32 cellular contexts compared by ENCODE assay signal in genomic region chr9:20054734-20055133, GRCh38.
"Had no signal": no experiment of that assay in that cellular context is flagged by ENCODE, and none has a peak within 500 bp of the region (broad histone marks: within the 10 kb centered on the region; RNA-seq: fewer than 3 reads in every experiment).

No MANE protein-coding gene starts in this region.

- H3K27ac Mint-ChIP-seq: activated CD4-positive, alpha-beta memory T cell treated with anti-CD3 and anti-CD28 coated beads for 36 hours; activated CD4-positive, alpha-beta T cell treated with anti-CD3 and anti-CD28 coated beads for 36 hours; activated CD4-positive, alpha-beta T cell treated with anti-CD3 and anti-CD28 coated beads, Interleukin-2, amount 10 ng/mL, durations not matched to agents 24 days and 14 days; activated CD8-positive, alpha-beta memory T cell treated with anti-CD3 and anti-CD28 coated beads, Interleukin-2, amount 10 ng/mL, durations not matched to agents 7 days and 5 days; activated CD8-positive, alpha-beta T cell treated with anti-CD3 and anti-CD28 coated beads, Interleukin-2, amount 10 ng/mL, durations not matched to agents 7 days and 5 days; activated naive CD8-positive, alpha-beta T cell; activated T-cell treated with anti-CD3 and anti-CD28 coated beads, Interleukin-2, amount 50 U/mL, for 72 hours; effector memory CD8-positive, alpha-beta T cell had no signal

- H3K27ac ChIP-seq: brain microvascular endothelial cell, esophagus muscularis mucosa, foreskin keratinocyte, gastrocnemius medialis, heart left ventricle had no signal

- H3K4me3 Mint-ChIP-seq: activated CD4-positive, alpha-beta memory T cell treated with anti-CD3 and anti-CD28 coated beads for 36 hours; activated CD4-positive, alpha-beta T cell treated with anti-CD3 and anti-CD28 coated beads for 36 hours; activated CD4-positive, alpha-beta T cell treated with anti-CD3 and anti-CD28 coated beads, Interleukin-2, amount 10 ng/mL, durations not matched to agents 24 days and 14 days; activated CD8-positive, alpha-beta memory T cell treated with anti-CD3 and anti-CD28 coated beads, Interleukin-2, amount 10 ng/mL, durations not matched to agents 7 days and 5 days; activated CD8-positive, alpha-beta T cell treated with anti-CD3 and anti-CD28 coated beads, Interleukin-2, amount 10 ng/mL, durations not matched to agents 7 days and 5 days; activated naive CD8-positive, alpha-beta T cell; activated T-cell treated with anti-CD3 and anti-CD28 coated beads, Interleukin-2, amount 50 U/mL, for 72 hours; central memory CD8-positive, alpha-beta T cell; effector memory CD8-positive, alpha-beta T cell had no signal

- H3K4me3 ChIP-seq: esophagus muscularis mucosa, gastrocnemius medialis, heart left ventricle had no signal

- H3K36me3 ChIP-seq: brain microvascular endothelial cell, esophagus muscularis mucosa, gastrocnemius medialis, heart left ventricle had no signal

- ATAC-seq: activated CD4-positive, alpha-beta T cell treated with anti-CD3 and anti-CD28 coated beads for 36 hours; activated CD8-positive, alpha-beta memory T cell treated with anti-CD3 and anti-CD28 coated beads, Interleukin-2, amount 10 ng/mL, durations not matched to agents 7 days and 5 days; activated CD8-positive, alpha-beta T cell treated with anti-CD3 and anti-CD28 coated beads, Interleukin-2, amount 10 ng/mL, durations not matched to agents 7 days and 5 days; activated T-cell treated with anti-CD3 and anti-CD28 coated beads, Interleukin-2, amount 50 U/mL, for 72 hours; effector memory CD8-positive, alpha-beta T cell; foreskin keratinocyte; gastrocnemius medialis; heart left ventricle had no signal

- FAIRE-seq: astrocyte, bronchial epithelial cell, colon had no signal

- H3K27me3 ChIP-seq: brain microvascular endothelial cell, esophagus muscularis mucosa, foreskin keratinocyte, gastrocnemius medialis, heart left ventricle had no signal

- H3K4me1 Mint-ChIP-seq: activated CD4-positive, alpha-beta T cell treated with anti-CD3 and anti-CD28 coated beads for 36 hours; activated CD4-positive, alpha-beta T cell treated with anti-CD3 and anti-CD28 coated beads, Interleukin-2, amount 10 ng/mL, durations not matched to agents 24 days and 14 days; activated CD8-positive, alpha-beta memory T cell treated with anti-CD3 and anti-CD28 coated beads, Interleukin-2, amount 10 ng/mL, durations not matched to agents 7 days and 5 days; central memory CD8-positive, alpha-beta T cell had no signal

- H3K9me3 Mint-ChIP-seq: activated CD4-positive, alpha-beta memory T cell treated with anti-CD3 and anti-CD28 coated beads for 36 hours; central memory CD8-positive, alpha-beta T cell; effector memory CD8-positive, alpha-beta T cell had no signal

- H3K9me3 ChIP-seq: esophagus muscularis mucosa, gastrocnemius medialis, heart left ventricle had no signal

- H3K4me1 ChIP-seq: esophagus muscularis mucosa, foreskin keratinocyte, gastrocnemius medialis, heart left ventricle had no signal

- DNase-seq: activated CD4-positive, alpha-beta memory T cell treated with anti-CD3 and anti-CD28 coated beads for 36 hours; activated CD4-positive, alpha-beta T cell treated with anti-CD3 and anti-CD28 coated beads for 36 hours; activated CD4-positive, alpha-beta T cell treated with anti-CD3 and anti-CD28 coated beads, Interleukin-2, amount 10 ng/mL, durations not matched to agents 24 days and 14 days; activated CD4-positive, CD25-positive, alpha-beta regulatory T cell; activated CD4-positive, CD25-positive, alpha-beta regulatory T cell treated with anti-CD3 and anti-CD28 coated beads, Interleukin-2, amount 50 U/mL, for 72 hours; activated CD8-positive, alpha-beta memory T cell treated with anti-CD3 and anti-CD28 coated beads, Interleukin-2, amount 10 ng/mL, durations not matched to agents 7 days and 5 days; activated CD8-positive, alpha-beta memory T cell treated with anti-CD3 and anti-CD28 coated beads, Interleukin-2, amount 50 U/mL, for 4 hours; activated CD8-positive, alpha-beta T cell treated with anti-CD3 and anti-CD28 coated beads, Interleukin-2, amount 10 ng/mL, durations not matched to agents 7 days and 5 days; activated gamma-delta T cell; activated naive CD4-positive, alpha-beta T cell; activated naive CD4-positive, alpha-beta T cell treated with anti-CD3 and anti-CD28 coated beads, Interleukin-2, amount 50 U/mL, for 16 hours; activated T-cell treated with anti-CD3 and anti-CD28 coated beads, Interleukin-2, amount 50 U/mL, for 1 hour; activated T-cell treated with anti-CD3 and anti-CD28 coated beads, Interleukin-2, amount 50 U/mL, for 72 hours; amniotic stem cell; anterior cingulate cortex; brain microvascular endothelial cell; cortex of kidney; dermis blood vessel endothelial cell; effector CD4-positive, alpha-beta T cell; effector memory CD8-positive, alpha-beta T cell; erythroblast; foreskin keratinocyte; gastrocnemius medialis; glutamatergic neuron; heart left ventricle; T-helper 2 cell had no signal

- H3K36me3 Mint-ChIP-seq: activated CD4-positive, alpha-beta memory T cell treated with anti-CD3 and anti-CD28 coated beads for 36 hours had no signal
